Comparison of ENCODE assay signal across 20 cellular contexts in genomic region chr7:28900311-28900710, GRCh38. TPM values are rescaled to one million over a fixed set of nuclear protein-coding genes. Genes with fewer than 3 reads are reported as not detected.
DNase-seq lines count a peak whose midpoint lies in the region; TF ChIP-seq lines count a peak whose summit lies in the region.
"Had no signal": no experiment of that assay in that cellular context is flagged by ENCODE, and none has a peak within 500 bp of the region (broad histone marks: within the 10 kb centered on the region; RNA-seq: fewer than 3 reads in every experiment).

No MANE protein-coding gene starts in this region.

- DNase-seq in NCI-H524 (lab: John Stamatoyannopoulos, UW) (peak; percentile 82 to 91), ecto neural progenitor cell (ENCODE audit: low spot score) (peak; percentile 68), myocyte (ENCODE audit: low read depth) (peak; percentile 93), KBM-7 (no peak), MCF 10A (ENCODE audit: unreplicated experiment) (no peak), epidermal melanocyte (ENCODE audit: insufficient read length, low spot score) (no peak)
- no peak for DNase-seq in activated CD8-positive, alpha-beta memory T cell treated with anti-CD3 and anti-CD28 coated beads, Interleukin-2, amount 50 U/mL, for 48 hours
- DNase-seq: AML-193; C1 segment of cervical spinal cord; CD8-positive, alpha-beta T cell; DMS153; GM23248; IMR-90; NCI-H1417; NCI-H1694 treated with DMSO at 0.1 percent for 48 hours; NCI-H2081 treated with DMSO at 0.1 percent for 48 hours; NCI-H2171 treated with DMSO at 0.1 percent for 48 hours; NCI-H446; NK-92 treated with Interleukin-12 subunit alpha and Interleukin-12 subunit beta, amount 100 ng/mL, for 24 hours had no signal

- H3K9me3 Mint-ChIP-seq in MCF 10A (ENCODE audit: unreplicated experiment) = no peaks in the 10 kb centered on the region
- H3K9me3 Mint-ChIP-seq: CD8-positive, alpha-beta T cell had no signal

- CTCF ChIA-PET in MCF 10A (lab: Yijun Ruan, JAX) = interaction anchor here (1.6 kb wide), 1 partner anchor 22 kb away, joined by 5 read pairs; no protein-coding TSS in a partner anchor

- H3K4me3 Mint-ChIP-seq in MCF 10A (ENCODE audit: unreplicated experiment) = no peak overlapping the region
- H3K4me3 Mint-ChIP-seq: CD8-positive, alpha-beta T cell had no signal

- POLR2A ChIA-PET in MCF 10A (lab: Yijun Ruan, JAX) = no interaction called here

- BruUV-seq in MCF 10A (replicated peaks; lab: Mats Ljungman, UMichigan) = no TSS peak

- H3K27me3 Mint-ChIP-seq in MCF 10A (ENCODE audit: insufficient read depth, unreplicated experiment) = no peaks in the 10 kb centered on the region

- no peak overlapping the region for H3K27ac Mint-ChIP-seq in MCF 10A (ENCODE audit: low read depth, unreplicated experiment)
- H3K27ac Mint-ChIP-seq: CD8-positive, alpha-beta T cell had no signal

- intact Hi-C loops in MCF 10A (cut with micrococcal nuclease) = no loop called here

- TF ChIP-seq CTCF in MCF 10A (IDR thresholded peaks at IDR 0.05; ENCODE audit: unreplicated experiment) = no peak

- H3K4me1 Mint-ChIP-seq in MCF 10A (ENCODE audit: insufficient read depth, unreplicated experiment) = peaks cover 9% of the 10 kb centered on the region

- H3K36me3 Mint-ChIP-seq in MCF 10A (ENCODE audit: insufficient read depth, unreplicated experiment) = no peaks in the 10 kb centered on the region
- H3K36me3 Mint-ChIP-seq: CD8-positive, alpha-beta T cell had no signal

- in situ Hi-C loops in KBM-7 (cut with MboI; ENCODE audit: low pct_unique_long_range_greater_than_20kb, low sequenced_read_pairs) = loop anchor here (25.0 kb wide), 1 partner anchor 512 kb away; no protein-coding TSS in a partner anchor

RNA-seq across cellular contexts. Expression of gene TRIL, which starts 57.8 kb away (rescaled TPM):
- total RNA-seq in myocyte = 0.40 and 0.42 TPM in 2 replicates
- 0.05 TPM for polyA plus RNA-seq in myocyte (2012)
- total RNA-seq in MCF 10A (2022) = not detected in 2 replicates
- total RNA-seq: CD8-positive, alpha-beta T cell; G401 had no signal

Comparison
In these comparisons a context has a peak if more than half of its experiments do, and no peak if none do; other contexts are left out.
1. DNase-seq: peak in NCI-H524 (2 of 2), ecto neural progenitor cell (single experiment) and myocyte (single experiment); none in KBM-7 (single experiment), activated CD8-positive, alpha-beta memory T cell treated with anti-CD3 and anti-CD28 coated beads, Interleukin-2, amount 50 U/mL, for 48 hours (single experiment), MCF 10A (single experiment) and epidermal melanocyte (single experiment).